ENCODE assay signal across 34 cellular contexts in genomic region chr18:78734614-78734945, GRCh38.
"Had no signal": no experiment of that assay in that cellular context is flagged by ENCODE, and none has a peak within 500 bp of the region (broad histone marks: within the 10 kb centered on the region; RNA-seq: fewer than 3 reads in every experiment).

No MANE protein-coding gene starts in this region.

- H3K27me3 Mint-ChIP-seq: activated CD4-positive, alpha-beta memory T cell treated with anti-CD3 and anti-CD28 coated beads, Interleukin-2, amount 10 ng/mL, durations not matched to agents 7 days and 5 days; activated CD4-positive, alpha-beta T cell treated with anti-CD3 and anti-CD28 coated beads, Interleukin-2, amount 10 ng/mL, durations not matched to agents 7 days and 5 days; activated CD8-positive, alpha-beta memory T cell treated with anti-CD3 and anti-CD28 coated beads, Interleukin-2, amount 10 ng/mL, durations not matched to agents 7 days and 5 days; activated naive CD4-positive, alpha-beta T cell treated with anti-CD3 and anti-CD28 coated beads, Interleukin-2, amount 10 ng/mL, durations not matched to agents 7 days and 5 days; activated naive CD4-positive, alpha-beta T cell treated with anti-CD3 and anti-CD28 coated beads, Interleukin-2, amount 50 U/mL, for 24 hours; activated naive CD8-positive, alpha-beta T cell treated with anti-CD3 and anti-CD28 coated beads, Interleukin-2, amount 10 ng/mL, durations not matched to agents 7 days and 5 days; activated naive CD8-positive, alpha-beta T cell treated with anti-CD3 and anti-CD28 coated beads, Interleukin-2, amount 50 U/mL, for 24 hours; activated T-cell treated with anti-CD3 and anti-CD28 coated beads, Interleukin-2, amount 50 U/mL, for 24 hours; central memory CD8-positive, alpha-beta T cell had no signal

- H3K36me3 ChIP-seq: ascending aorta, cardiac muscle cell, WERI-Rb-1 had no signal

- H3K36me3 Mint-ChIP-seq: activated CD8-positive, alpha-beta memory T cell treated with anti-CD3 and anti-CD28 coated beads, Interleukin-2, amount 10 ng/mL, durations not matched to agents 7 days and 5 days; activated naive CD4-positive, alpha-beta T cell treated with anti-CD3 and anti-CD28 coated beads, Interleukin-2, amount 10 ng/mL, durations not matched to agents 7 days and 5 days; activated naive CD4-positive, alpha-beta T cell treated with anti-CD3 and anti-CD28 coated beads, Interleukin-2, amount 50 U/mL, for 24 hours; activated naive CD8-positive, alpha-beta T cell; activated naive CD8-positive, alpha-beta T cell treated with anti-CD3 and anti-CD28 coated beads, Interleukin-2, amount 10 ng/mL, durations not matched to agents 7 days and 5 days; brain had no signal

- H3K4me1 Mint-ChIP-seq: activated CD4-positive, alpha-beta memory T cell treated with anti-CD3 and anti-CD28 coated beads, Interleukin-2, amount 10 ng/mL, durations not matched to agents 7 days and 5 days; activated CD4-positive, alpha-beta T cell treated with anti-CD3 and anti-CD28 coated beads for 36 hours; activated CD4-positive, alpha-beta T cell treated with anti-CD3 and anti-CD28 coated beads, Interleukin-2, amount 10 ng/mL, durations not matched to agents 7 days and 5 days; activated CD8-positive, alpha-beta memory T cell treated with anti-CD3 and anti-CD28 coated beads, Interleukin-2, amount 10 ng/mL, durations not matched to agents 7 days and 5 days; activated naive CD4-positive, alpha-beta T cell treated with anti-CD3 and anti-CD28 coated beads, Interleukin-2, amount 10 ng/mL, durations not matched to agents 7 days and 5 days; activated naive CD4-positive, alpha-beta T cell treated with anti-CD3 and anti-CD28 coated beads, Interleukin-2, amount 50 U/mL, for 24 hours; activated naive CD8-positive, alpha-beta T cell treated with anti-CD3 and anti-CD28 coated beads, Interleukin-2, amount 10 ng/mL, durations not matched to agents 7 days and 5 days; activated naive CD8-positive, alpha-beta T cell treated with anti-CD3 and anti-CD28 coated beads, Interleukin-2, amount 50 U/mL, for 24 hours; WTC11 had no signal

- H3K27ac Mint-ChIP-seq: activated CD4-positive, alpha-beta memory T cell treated with anti-CD3 and anti-CD28 coated beads, Interleukin-2, amount 10 ng/mL, durations not matched to agents 7 days and 5 days; activated CD4-positive, alpha-beta T cell treated with anti-CD3 and anti-CD28 coated beads for 36 hours; activated CD4-positive, alpha-beta T cell treated with anti-CD3 and anti-CD28 coated beads, Interleukin-2, amount 10 ng/mL, durations not matched to agents 7 days and 5 days; activated CD8-positive, alpha-beta memory T cell treated with anti-CD3 and anti-CD28 coated beads, Interleukin-2, amount 10 ng/mL, durations not matched to agents 7 days and 5 days; activated CD8-positive, alpha-beta T cell treated with anti-CD3 and anti-CD28 coated beads, Interleukin-2, amount 10 ng/mL, durations not matched to agents 7 days and 5 days; activated naive CD4-positive, alpha-beta T cell treated with anti-CD3 and anti-CD28 coated beads, Interleukin-2, amount 10 ng/mL, durations not matched to agents 7 days and 5 days; activated naive CD4-positive, alpha-beta T cell treated with anti-CD3 and anti-CD28 coated beads, Interleukin-2, amount 50 U/mL, for 24 hours; activated naive CD8-positive, alpha-beta T cell; activated naive CD8-positive, alpha-beta T cell treated with anti-CD3 and anti-CD28 coated beads, Interleukin-2, amount 10 ng/mL, durations not matched to agents 7 days and 5 days; activated naive CD8-positive, alpha-beta T cell treated with anti-CD3 and anti-CD28 coated beads, Interleukin-2, amount 50 U/mL, for 24 hours; activated T-cell treated with anti-CD3 and anti-CD28 coated beads, Interleukin-2, amount 50 U/mL, for 24 hours; activated T-helper 2 cell treated with anti-CD3 and anti-CD28 coated beads, Interferon-gamma antibody, Interleukin-2, Interleukin-4, amounts not matched to agents 10 μg/mL and 5 μg/mL and 100 μg/mL, durations not matched to agents 14 hours and 24 hours and 36 hours; brain; T-helper 1 cell treated with Interleukin-12 subunit alpha and Interleukin-12 subunit beta and Interleukin-4 antibody, amounts not matched to agents 30 μg/mL and 1 μg/mL, for 36 hours; WTC11 had no signal

- FAIRE-seq: bronchial epithelial cell, TTC549 had no signal

- H3K4me3 ChIP-seq: ascending aorta, cardiac muscle cell had no signal

- H3K9me3 Mint-ChIP-seq: activated CD4-positive, alpha-beta T cell treated with anti-CD3 and anti-CD28 coated beads, Interleukin-2, amount 10 ng/mL, durations not matched to agents 7 days and 5 days; activated naive CD4-positive, alpha-beta T cell treated with anti-CD3 and anti-CD28 coated beads, Interleukin-2, amount 50 U/mL, for 24 hours; activated naive CD8-positive, alpha-beta T cell treated with anti-CD3 and anti-CD28 coated beads, Interleukin-2, amount 50 U/mL, for 24 hours; activated T-cell treated with anti-CD3 and anti-CD28 coated beads, Interleukin-2, amount 50 U/mL, for 24 hours; central memory CD8-positive, alpha-beta T cell had no signal

- DNase-seq: activated CD4-positive, alpha-beta memory T cell treated with anti-CD3 and anti-CD28 coated beads, Interleukin-2, amount 10 ng/mL, durations not matched to agents 7 days and 5 days; activated CD4-positive, alpha-beta T cell treated with anti-CD3 and anti-CD28 coated beads for 1 hour; activated CD4-positive, alpha-beta T cell treated with anti-CD3 and anti-CD28 coated beads for 36 hours; activated CD4-positive, alpha-beta T cell treated with anti-CD3 and anti-CD28 coated beads for 48 hours; activated CD4-positive, alpha-beta T cell treated with anti-CD3 and anti-CD28 coated beads, Interleukin-2, amount 10 ng/mL, durations not matched to agents 7 days and 5 days; activated CD4-positive, alpha-beta T cell treated with anti-CD3 and anti-CD28 coated beads, Interleukin-2, amount 50 U/mL, for 48 hours; activated CD4-positive, CD25-positive, alpha-beta regulatory T cell; activated CD8-positive, alpha-beta memory T cell treated with anti-CD3 and anti-CD28 coated beads for 24 hours; activated CD8-positive, alpha-beta memory T cell treated with anti-CD3 and anti-CD28 coated beads, Interleukin-2, amount 10 ng/mL, durations not matched to agents 7 days and 5 days; activated CD8-positive, alpha-beta T cell treated with anti-CD3 and anti-CD28 coated beads, Interleukin-2, amount 10 ng/mL, durations not matched to agents 7 days and 5 days; activated effector memory CD4-positive, alpha-beta T cell treated with Interleukin-2 at 50 U/mL for 16 hours; activated gamma-delta T cell; activated naive CD4-positive, alpha-beta T cell treated with anti-CD3 and anti-CD28 coated beads, Interleukin-2, amount 10 ng/mL, durations not matched to agents 7 days and 5 days; activated naive CD4-positive, alpha-beta T cell treated with Interleukin-2 at 50 U/mL for 16 hours; activated naive CD8-positive, alpha-beta T cell treated with anti-CD3 and anti-CD28 coated beads, Interleukin-2, amount 10 ng/mL, durations not matched to agents 7 days and 5 days; activated naive CD8-positive, alpha-beta T cell treated with anti-CD3 and anti-CD28 coated beads, Interleukin-2, amount 50 U/mL, for 24 hours; activated T-cell treated with anti-CD3 and anti-CD28 coated beads, Interleukin-2, amount 50 U/mL, for 24 hours; activated T-cell treated with anti-CD3 and anti-CD28 coated beads, Interleukin-2, amount 50 U/mL, for 48 hours; SW 1271; T-helper 1 cell; T1000 had no signal

- ATAC-seq: activated CD4-positive, alpha-beta T cell treated with anti-CD3 and anti-CD28 coated beads for 36 hours; activated CD4-positive, CD25-positive, alpha-beta regulatory T cell treated with anti-CD3 and anti-CD28 coated beads, Interleukin-2, amount 50 U/mL, for 24 hours; activated CD8-positive, alpha-beta memory T cell treated with anti-CD3 and anti-CD28 coated beads, Interleukin-2, amount 10 ng/mL, durations not matched to agents 7 days and 5 days; activated CD8-positive, alpha-beta T cell treated with anti-CD3 and anti-CD28 coated beads, Interleukin-2, amount 10 ng/mL, durations not matched to agents 7 days and 5 days; activated naive CD8-positive, alpha-beta T cell treated with anti-CD3 and anti-CD28 coated beads, Interleukin-2, amount 50 U/mL, for 24 hours; WTC11 had no signal

- H3K4me3 Mint-ChIP-seq: activated CD4-positive, alpha-beta memory T cell treated with anti-CD3 and anti-CD28 coated beads, Interleukin-2, amount 10 ng/mL, durations not matched to agents 7 days and 5 days; activated CD4-positive, alpha-beta T cell treated with anti-CD3 and anti-CD28 coated beads for 36 hours; activated CD4-positive, alpha-beta T cell treated with anti-CD3 and anti-CD28 coated beads, Interleukin-2, amount 10 ng/mL, durations not matched to agents 7 days and 5 days; activated CD8-positive, alpha-beta memory T cell treated with anti-CD3 and anti-CD28 coated beads, Interleukin-2, amount 10 ng/mL, durations not matched to agents 7 days and 5 days; activated CD8-positive, alpha-beta T cell treated with anti-CD3 and anti-CD28 coated beads, Interleukin-2, amount 10 ng/mL, durations not matched to agents 7 days and 5 days; activated naive CD4-positive, alpha-beta T cell treated with anti-CD3 and anti-CD28 coated beads, Interleukin-2, amount 10 ng/mL, durations not matched to agents 7 days and 5 days; activated naive CD4-positive, alpha-beta T cell treated with anti-CD3 and anti-CD28 coated beads, Interleukin-2, amount 50 U/mL, for 24 hours; activated naive CD8-positive, alpha-beta T cell; activated naive CD8-positive, alpha-beta T cell treated with anti-CD3 and anti-CD28 coated beads, Interleukin-2, amount 10 ng/mL, durations not matched to agents 7 days and 5 days; activated naive CD8-positive, alpha-beta T cell treated with anti-CD3 and anti-CD28 coated beads, Interleukin-2, amount 50 U/mL, for 24 hours; activated T-cell treated with anti-CD3 and anti-CD28 coated beads, Interleukin-2, amount 50 U/mL, for 24 hours; brain; central memory CD8-positive, alpha-beta T cell; T-helper 1 cell treated with Interleukin-12 subunit alpha and Interleukin-12 subunit beta and Interleukin-4 antibody, amounts not matched to agents 30 μg/mL and 1 μg/mL, for 36 hours; WTC11 had no signal

- H3K4me1 ChIP-seq: ascending aorta had no signal

- H3K27me3 ChIP-seq: ascending aorta, cardiac muscle cell had no signal

- H3K9me3 ChIP-seq: ascending aorta had no signal

- H3K27ac ChIP-seq: ascending aorta, cardiac muscle cell, WERI-Rb-1 had no signal
